ENCODE assay signal across 29 cellular contexts in the genomic region with DNA sequence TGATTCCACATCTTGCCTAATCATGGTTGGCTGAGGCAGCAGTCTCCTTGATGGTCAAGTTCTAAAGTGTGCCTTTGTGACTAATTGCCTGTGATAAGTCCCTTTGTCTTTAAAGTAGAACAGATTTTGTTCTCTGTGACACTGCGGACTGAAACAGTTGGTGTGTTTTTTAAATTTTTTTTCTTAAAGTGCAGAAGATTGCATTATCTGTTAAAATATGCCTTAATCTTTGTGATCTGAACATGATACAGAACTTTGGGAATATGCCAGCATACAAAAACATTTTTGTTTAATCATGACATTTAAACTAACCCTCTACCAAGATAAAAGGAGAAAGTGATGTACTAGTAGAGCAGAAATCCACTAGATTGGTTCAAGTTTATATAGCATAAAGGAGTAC.
"Had no signal": no experiment of that assay in that cellular context is flagged by ENCODE, and none has a peak within 500 bp of the region (broad histone marks: within the 10 kb centered on the region; RNA-seq: fewer than 3 reads in every experiment).

No MANE protein-coding gene starts in this region.

- H3K4me1 ChIP-seq: gastroesophageal sphincter, heart left ventricle, lower lobe of right lung, parathyroid adenoma, right atrium auricular region, suprapubic skin, transverse colon, upper lobe of right lung, uterus had no signal

- DNase-seq: effector memory CD4-positive, alpha-beta T cell; erythroblast; heart left ventricle; immature natural killer cell; islet precursor cell; kidney glomerular epithelial cell; left ventricle myocardium superior; lower lobe of right lung; natural killer cell; stimulated activated CD4-positive, alpha-beta T cell treated with anti-CD3 and anti-CD28 coated beads, Interleukin-12 subunit alpha, Interleukin-12 subunit beta, amount 100 ng/mL, for 4 hours; stimulated activated CD4-positive, alpha-beta T cell treated with anti-CD3 and anti-CD28 coated beads, Interleukin-1b, Interleukin-23, amount 100 ng/mL, for 48 hours; stimulated activated CD4-positive, alpha-beta T cell treated with anti-CD3 and anti-CD28 coated beads, Interleukin-4, amount 100 ng/mL, for 1 hour; stimulated activated CD8-positive, alpha-beta memory T cell treated with anti-CD3 and anti-CD28 coated beads, Interleukin-4, amount 100 ng/mL, for 48 hours; stimulated activated naive CD4-positive, alpha-beta T cell; stimulated activated naive CD8-positive, alpha-beta T cell treated with anti-CD3 and anti-CD28 coated beads, Interleukin-15, amount 100 ng/mL, for 72 hours; transverse colon; upper lobe of right lung; uterus had no signal

- H3K36me3 ChIP-seq: gastroesophageal sphincter, heart left ventricle, lower lobe of right lung, neutrophil, right atrium auricular region, suprapubic skin, transverse colon, upper lobe of right lung, uterus had no signal

- H3K9ac ChIP-seq: parathyroid adenoma had no signal

- FAIRE-seq: colon, endothelial cell of umbilical vein had no signal

- ATAC-seq: foreskin keratinocyte; gastroesophageal sphincter; heart left ventricle; left ventricle myocardium superior; lower lobe of right lung; natural killer cell; sciatic nerve; stimulated activated naive CD8-positive, alpha-beta T cell treated with anti-CD3 and anti-CD28 coated beads, Interleukin-15, amount 100 ng/mL, for 72 hours; upper lobe of right lung had no signal

- H3K27me3 ChIP-seq: foreskin keratinocyte, gastroesophageal sphincter, heart left ventricle, hepatocyte, neutrophil, right atrium auricular region, suprapubic skin, transverse colon, upper lobe of right lung, uterus had no signal

- H3K9me3 ChIP-seq: gastroesophageal sphincter, heart left ventricle, lower lobe of right lung, neutrophil, right atrium auricular region, suprapubic skin, transverse colon, upper lobe of right lung, uterus had no signal

- H3K4me3 ChIP-seq: gastroesophageal sphincter, heart left ventricle, hepatocyte, lower lobe of right lung, right atrium auricular region, smooth muscle cell, suprapubic skin, transverse colon, upper lobe of right lung, uterus had no signal

- H3K27ac ChIP-seq: foreskin keratinocyte, gastroesophageal sphincter, heart left ventricle, hepatocyte, lower lobe of right lung, neutrophil, parathyroid adenoma, right atrium auricular region, suprapubic skin, transverse colon, upper lobe of right lung, uterus had no signal
